16 cellular contexts compared by ENCODE assay signal in the genomic region with DNA sequence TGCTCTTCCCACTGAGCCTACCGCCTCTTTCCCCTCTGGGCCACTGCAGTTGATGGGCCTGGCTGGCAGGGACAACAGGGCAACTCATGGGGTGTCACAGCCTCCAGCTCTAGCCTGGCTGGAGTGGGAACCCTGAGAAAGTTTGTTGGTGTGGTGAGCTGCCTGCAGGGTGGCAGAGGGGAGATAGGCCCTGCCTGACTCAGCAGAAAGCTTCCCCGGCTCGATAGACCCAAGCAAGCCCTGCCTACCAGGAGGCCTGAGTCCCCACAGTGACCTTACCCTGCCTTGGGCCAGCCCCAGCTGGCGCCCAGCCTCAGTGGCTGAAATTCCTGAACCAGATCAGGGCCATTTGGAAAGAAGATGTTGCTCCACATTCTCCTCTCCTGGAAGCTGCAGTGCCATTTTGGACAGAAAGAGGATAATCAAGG. TPM values are rescaled to one million over a fixed set of nuclear protein-coding genes. Genes with fewer than 3 reads are reported as not detected.
DNase-seq lines count a peak whose midpoint lies in the region; ATAC-seq and TF ChIP-seq lines count a peak whose summit lies in the region.
"Had no signal": no experiment of that assay in that cellular context is flagged by ENCODE, and none has a peak within 500 bp of the region (broad histone marks: within the 10 kb centered on the region; RNA-seq: fewer than 3 reads in every experiment).

No MANE protein-coding gene starts in this region.

- CTCF ChIA-PET in activated CD8-positive, alpha-beta memory T cell treated with anti-CD3 and anti-CD28 coated beads, Interleukin-2, amount 10 ng/mL, durations not matched to agents 7 days and 5 days (lab: Charles Lee) = no interaction called here

- TF ChIP-seq EP300 in stomach (IDR thresholded peaks at IDR 0.05) = no peak

- intact Hi-C loops in stomach (cut with DNase I; ENCODE audit: low total_unique reads) = no loop called here

- DNase-seq in Karpas-422 (no peak), coronary artery (ENCODE audit: low spot score) (no peak), left lobe of liver (ENCODE audit: low spot score) (peak; percentile 95), stomach (no peak), GM19238 (ENCODE audit: insufficient read length, low spot score) (no peak), foreskin keratinocyte (no peak)
- DNase-seq in activated CD8-positive, alpha-beta memory T cell treated with anti-CD3 and anti-CD28 coated beads, Interleukin-2, amount 10 ng/mL, durations not matched to agents 7 days and 5 days = no peak
- DNase-seq: C1 segment of cervical spinal cord, EL, GOT3, midbrain, NCI-H2107 had no signal

- TF ChIP-seq CTCF in coronary artery (IDR thresholded peaks at IDR 0.05) (no peak), stomach (IDR thresholded peaks at IDR 0.05) (no peak), foreskin keratinocyte (conservative IDR thresholded peaks at IDR 0.05) (no peak)

- H3K4me2 ChIP-seq in Karpas-422 (ENCODE audit: low read depth, low read length, poor library complexity, severe bottlenecking) = no peak overlapping the region

- no peaks in the 10 kb centered on the region for H3K27me3 ChIP-seq in Karpas-422 (ENCODE audit: low read length)
- no peaks in the 10 kb centered on the region for H3K27me3 ChIP-seq in stomach
- no peaks in the 10 kb centered on the region for H3K27me3 ChIP-seq in foreskin keratinocyte

- no peaks in the 10 kb centered on the region for H3K9me2 ChIP-seq in Karpas-422 (replicated peaks; ENCODE audit: insufficient read depth, low read length)

- H3K4me1 ChIP-seq in Karpas-422 (ENCODE audit: low read length) (peaks cover 63% of the 10 kb centered on the region), stomach (peaks cover 28 to 57% (median 34%) of the 10 kb centered on the region in 4 donors), foreskin keratinocyte (peaks cover 3% of the 10 kb centered on the region)
- H3K4me1 ChIP-seq: parathyroid adenoma had no signal

- H3K4me3 ChIP-seq in Karpas-422 (ENCODE audit: low read length) (no peak overlapping the region), coronary artery (no peak overlapping the region), stomach (no peak overlapping the region)

- TF ChIP-seq POLR2A in stomach (IDR thresholded peaks at IDR 0.05) = no peak

- no peak overlapping the region for H3K9ac ChIP-seq in Karpas-422 (ENCODE audit: low read length)
- H3K9ac ChIP-seq: parathyroid adenoma had no signal

- ATAC-seq in left lobe of liver (peak; percentile 76), HG03175 (IDR thresholded peaks at IDR 0.05; ENCODE audit: unreplicated experiment) (no peak), foreskin keratinocyte (no peak)
- no peak for ATAC-seq in activated CD8-positive, alpha-beta memory T cell treated with anti-CD3 and anti-CD28 coated beads, Interleukin-2, amount 10 ng/mL, durations not matched to agents 7 days and 5 days
- ATAC-seq: esophagus mucosa had no signal

- H3K79me2 ChIP-seq in Karpas-422 (ENCODE audit: low read length) = peaks cover 34% of the 10 kb centered on the region
- H3K79me2 ChIP-seq: parathyroid adenoma had no signal

- peak overlapping the region; percentile 51 for H3K27ac ChIP-seq in Karpas-422 (ENCODE audit: low read length)
- H3K27ac ChIP-seq in coronary artery = peak overlapping the region; percentile 53 to 60
- H3K27ac ChIP-seq in stomach = peak overlapping the region; percentile 20 to 27 (median 26)
- no peak overlapping the region for H3K27ac ChIP-seq in foreskin keratinocyte
- H3K27ac ChIP-seq: parathyroid adenoma had no signal

- H3K27me3 Mint-ChIP-seq in activated CD8-positive, alpha-beta memory T cell treated with anti-CD3 and anti-CD28 coated beads, Interleukin-2, amount 10 ng/mL, durations not matched to agents 7 days and 5 days = peaks cover 3% of the 10 kb centered on the region
- H3K27me3 Mint-ChIP-seq: activated naive CD4-positive, alpha-beta T cell treated with anti-CD3 and anti-CD28 coated beads, Interleukin-2, amount 50 U/mL, for 24 hours had no signal

- H3K27ac Mint-ChIP-seq in activated CD8-positive, alpha-beta memory T cell treated with anti-CD3 and anti-CD28 coated beads, Interleukin-2, amount 10 ng/mL, durations not matched to agents 7 days and 5 days = no peak overlapping the region
- H3K27ac Mint-ChIP-seq: activated naive CD4-positive, alpha-beta T cell treated with anti-CD3 and anti-CD28 coated beads, Interleukin-2, amount 50 U/mL, for 24 hours had no signal

- H3K4me1 Mint-ChIP-seq in activated CD8-positive, alpha-beta memory T cell treated with anti-CD3 and anti-CD28 coated beads, Interleukin-2, amount 10 ng/mL, durations not matched to agents 7 days and 5 days = peaks cover 8% of the 10 kb centered on the region

- 42 to 79% (median 54%) methylated on average over 2 to 4 of the region's 4 CpGs for WGBS in stomach, 5 donors

- H3K36me3 ChIP-seq in Karpas-422 (ENCODE audit: insufficient read depth, low read length) = peaks cover 38% of the 10 kb centered on the region
- H3K36me3 ChIP-seq in stomach = peaks cover 0 to 10% (median 4%) of the 10 kb centered on the region in 4 donors

- no peaks in the 10 kb centered on the region for H3K9me3 Mint-ChIP-seq in activated CD8-positive, alpha-beta memory T cell treated with anti-CD3 and anti-CD28 coated beads, Interleukin-2, amount 10 ng/mL, durations not matched to agents 7 days and 5 days (ENCODE audit: low read depth)
- H3K9me3 Mint-ChIP-seq: activated naive CD4-positive, alpha-beta T cell treated with anti-CD3 and anti-CD28 coated beads, Interleukin-2, amount 50 U/mL, for 24 hours had no signal

- no peaks in the 10 kb centered on the region for H3K9me3 ChIP-seq in Karpas-422 (ENCODE audit: low read length)
- H3K9me3 ChIP-seq in stomach = no peaks in the 10 kb centered on the region

- H4K20me1 ChIP-seq in Karpas-422 (ENCODE audit: insufficient read depth, low read depth, low read length) = no peaks in the 10 kb centered on the region

- no peak overlapping the region for H3K4me3 Mint-ChIP-seq in activated CD8-positive, alpha-beta memory T cell treated with anti-CD3 and anti-CD28 coated beads, Interleukin-2, amount 10 ng/mL, durations not matched to agents 7 days and 5 days
- H3K4me3 Mint-ChIP-seq: activated naive CD4-positive, alpha-beta T cell treated with anti-CD3 and anti-CD28 coated beads, Interleukin-2, amount 50 U/mL, for 24 hours had no signal

- H3K36me3 Mint-ChIP-seq in activated CD8-positive, alpha-beta memory T cell treated with anti-CD3 and anti-CD28 coated beads, Interleukin-2, amount 10 ng/mL, durations not matched to agents 7 days and 5 days = no peaks in the 10 kb centered on the region
- H3K36me3 Mint-ChIP-seq: activated naive CD4-positive, alpha-beta T cell treated with anti-CD3 and anti-CD28 coated beads, Interleukin-2, amount 50 U/mL, for 24 hours had no signal

- no peak overlapping the region for H2AFZ ChIP-seq in Karpas-422 (ENCODE audit: low read length)
- H2AFZ ChIP-seq: parathyroid adenoma had no signal

RNA-seq across cellular contexts. Expression of gene ABTB1, which starts 29.4 kb away (rescaled TPM):
- total RNA-seq in Karpas-422 (2014; rRNA removed; shearing (Covaris generic); ENCODE audit: low replicate concordance) = 20.1 and 25.5 TPM in 2 replicates
- total RNA-seq in left lobe of liver (16.3 TPM), stomach (100 to 1,000 TPM in 1 of 5 donors, 10 to 100 TPM in 4; 22.0 to 113 (median 56.6) TPM), foreskin keratinocyte (6.6 and 6.9 TPM in 2 replicates)
- polyA plus RNA-seq in stomach (10 to 100 TPM; 25.7 to 36.3 (median 34.4) TPM), foreskin keratinocyte (12.8 and 14.2 TPM in 2 replicates)
- total RNA-seq in activated CD8-positive, alpha-beta memory T cell treated with anti-CD3 and anti-CD28 coated beads, Interleukin-2, amount 10 ng/mL, durations not matched to agents 7 days and 5 days = 10 to 100 TPM; 16.0 to 19.4 TPM
